In genomic region chr1:184036517-184036949, GRCh38 we compare ENCODE assay signal across 8 cellular contexts. TPM values are rescaled to one million over a fixed set of nuclear protein-coding genes. Genes with fewer than 3 reads are reported as not detected.
DNase-seq lines count a peak whose midpoint lies in the region; ATAC-seq and TF ChIP-seq lines count a peak whose summit lies in the region.

No MANE protein-coding gene starts in this region.

- peaks cover 0 to 3% of the 10 kb centered on the region in 2 donors for H3K4me1 ChIP-seq in mucosa of rectum (ENCODE audit: control insufficient read depth in 2 of 2, insufficient read depth in 2 of 2, low read length in 2 of 2)

- H3K4me3 ChIP-seq in mucosa of rectum (ENCODE audit: low read length in 2 of 2), result peak overlapping the region; percentile 62 to 76

- peak; percentile 12 for DNase-seq in NCI-H345 (lab: John Stamatoyannopoulos, UW)
- no peak for DNase-seq in NCI-H345 treated with DMSO at 0.1 percent for 48 hours (lab: John Stamatoyannopoulos, UW; ENCODE audit: unreplicated experiment)
- peak; percentile 34 for DNase-seq in T1000 (lab: John Stamatoyannopoulos, UW)
- DNase-seq in endothelial cell (ENCODE audit: low spot score), result peak; percentile 42
- DNase-seq in ureter (ENCODE audit: low spot score), result peak; percentile 46

- H3K27me3 ChIP-seq in mucosa of rectum (ENCODE audit: control insufficient read depth in 2 of 2, insufficient read depth in 2 of 2, low read length in 2 of 2), result peaks cover 23 to 32% of the 10 kb centered on the region in 2 donors

- H3K9me3 Mint-ChIP-seq in endothelial cell (ENCODE audit: unreplicated experiment), result no peaks in the 10 kb centered on the region

- H3K27ac Mint-ChIP-seq in endothelial cell (ENCODE audit: unreplicated experiment), result no peak overlapping the region

- ATAC-seq in HG03159 (IDR thresholded peaks at IDR 0.05; ENCODE audit: unreplicated experiment), result peak; percentile 19
- ATAC-seq in HG03565 (IDR thresholded peaks at IDR 0.05; ENCODE audit: unreplicated experiment), result no peak

- peaks cover 6% of the 10 kb centered on the region for H3K4me1 Mint-ChIP-seq in endothelial cell (ENCODE audit: unreplicated experiment)

- peaks cover 14% of the 10 kb centered on the region for H3K27me3 Mint-ChIP-seq in endothelial cell (ENCODE audit: unreplicated experiment)

- H3K9me3 ChIP-seq in mucosa of rectum (ENCODE audit: control insufficient read depth in 2 of 2, low read length in 2 of 2), result no peaks in the 10 kb centered on the region

- H3K4me3 Mint-ChIP-seq in endothelial cell (ENCODE audit: unreplicated experiment), result peak overlapping the region; percentile 80

- no peaks in the 10 kb centered on the region for H3K36me3 ChIP-seq in mucosa of rectum (ENCODE audit: control insufficient read depth in 2 of 2, insufficient read depth in 2 of 2, low read length in 2 of 2)

- H3K27ac ChIP-seq in mucosa of rectum (ENCODE audit: low read depth in 2 of 2, low read length in 2 of 2), result no peak overlapping the region

- no peak for TF ChIP-seq CTCF in endothelial cell (IDR thresholded peaks at IDR 0.05; ENCODE audit: unreplicated experiment)

- no peaks in the 10 kb centered on the region for H3K36me3 Mint-ChIP-seq in endothelial cell (ENCODE audit: low read depth, unreplicated experiment)

- peak overlapping the region in 1 of 2 donors; percentile 47 for H3K9ac ChIP-seq in mucosa of rectum (ENCODE audit: low read depth in 1 of 2, low read length in 2 of 2)

RNA-seq across cellular contexts. Expression of gene COLGALT2, which starts 1.0 kb away (rescaled TPM):
- total RNA-seq in endothelial cell (ENCODE audit: unreplicated experiment), result 0.72 TPM
- total RNA-seq in ureter, result 4.4 TPM

RNA-seq across cellular contexts. Expression of gene TSEN15, which starts 15.0 kb away (rescaled TPM):
- total RNA-seq in endothelial cell (ENCODE audit: unreplicated experiment) (19.6 TPM), ureter (46.0 TPM)
